ENCODE assay signal across 15 cellular contexts in the genomic region with DNA sequence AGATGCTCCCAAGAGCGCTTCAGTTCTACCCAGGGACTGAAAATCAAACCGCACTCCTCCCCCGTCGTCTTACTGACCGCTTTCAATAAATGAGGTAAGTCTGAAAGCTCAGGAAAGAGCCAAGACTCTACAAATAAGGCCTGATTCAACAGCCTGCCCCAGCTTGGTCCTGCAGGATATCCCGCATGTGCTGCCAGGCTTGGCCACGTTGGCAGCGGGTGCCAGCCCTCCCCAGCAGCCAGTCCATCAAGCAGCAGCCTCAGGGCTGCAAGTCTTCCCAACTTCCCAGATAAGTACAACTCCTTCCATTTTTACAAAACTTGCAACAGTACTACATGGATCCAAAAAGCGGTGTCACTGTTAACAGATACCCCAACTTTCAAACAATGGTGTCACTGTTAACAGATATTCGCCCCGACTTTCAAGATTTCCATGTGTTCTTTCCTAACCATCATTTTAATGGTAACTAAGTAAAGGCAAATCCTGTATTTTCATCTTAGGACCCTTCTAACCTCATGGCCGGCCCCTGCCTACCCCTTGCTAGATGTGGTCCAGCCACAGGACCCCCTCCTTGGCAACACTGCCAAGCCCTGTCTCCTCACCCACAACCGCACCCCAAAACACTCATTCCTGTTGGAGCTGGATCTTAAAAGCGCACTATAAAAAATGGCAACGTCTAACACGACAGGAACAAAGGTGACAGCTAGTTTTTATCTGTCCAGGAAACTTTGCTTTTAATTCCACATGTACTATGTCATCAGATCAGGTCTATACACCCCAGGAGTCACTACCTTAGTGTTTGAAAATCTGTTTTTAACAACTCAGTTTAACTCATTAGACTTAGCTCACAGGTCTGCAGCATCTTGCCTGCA. TPM values are rescaled to one million over a fixed set of nuclear protein-coding genes. Genes with fewer than 3 reads are reported as not detected.
DNase-seq lines count a peak whose midpoint lies in the region; ATAC-seq, FAIRE-seq and TF ChIP-seq lines count a peak whose summit lies in the region.
"Had no signal": no experiment of that assay in that cellular context is flagged by ENCODE, and none has a peak within 500 bp of the region (broad histone marks: within the 10 kb centered on the region; RNA-seq: fewer than 3 reads in every experiment).

No MANE protein-coding gene starts in this region.

- peak; percentile 23 to 32; a peak in 2 of 4 replicates for TF ChIP-seq POLR2A in HepG2 (IDR thresholded peaks at IDR 0.05; ENCODE audit: insufficient read depth in 1 of 2, low read depth in 2 of 2, low read length in 2 of 2)

- no peaks in the 10 kb centered on the region for H3K27me3 Mint-ChIP-seq in MCF 10A (ENCODE audit: insufficient read depth, unreplicated experiment)
- no peaks in the 10 kb centered on the region for H3K27me3 Mint-ChIP-seq in activated T-helper 1 cell treated with anti-CD3 and anti-CD28 coated beads, Interleukin-12 subunit alpha, Interleukin-12 subunit beta, Interleukin-2, Interleukin-4 antibody, amounts not matched to agents 30 ng/mL and 10 ng/mL and 1 ng/mL, durations not matched to agents 14 hours and 24 hours and 36 hours (ENCODE audit: insufficient read depth)
- H3K27me3 Mint-ChIP-seq: B cell had no signal

- H3K4me1 Mint-ChIP-seq in MCF 10A (ENCODE audit: insufficient read depth, unreplicated experiment), result no peaks in the 10 kb centered on the region
- peaks cover 41% of the 10 kb centered on the region for H3K4me1 Mint-ChIP-seq in activated T-helper 1 cell treated with anti-CD3 and anti-CD28 coated beads, Interleukin-12 subunit alpha, Interleukin-12 subunit beta, Interleukin-2, Interleukin-4 antibody, amounts not matched to agents 30 ng/mL and 10 ng/mL and 1 ng/mL, durations not matched to agents 14 hours and 24 hours and 36 hours (ENCODE audit: low read depth)

- BruUV-seq in MCF 10A (replicated peaks; lab: Mats Ljungman, UMichigan) (no TSS peak), mammary epithelial cell (replicated peaks; lab: Mats Ljungman, UMichigan) (no TSS peak), HepG2 (replicated peaks; lab: Mats Ljungman, UMichigan) (no TSS peak)

- TF ChIP-seq RAD21 in HepG2 (CRISPR knock-in tag; IDR thresholded peaks at IDR 0.05), result no peak

- TF ChIP-seq CTCF in MCF 10A (IDR thresholded peaks at IDR 0.05; ENCODE audit: unreplicated experiment) (no peak), mammary epithelial cell (conservative IDR thresholded peaks at IDR 0.05 in 1 of 2, IDR thresholded peaks at IDR 0.05 in 1 of 2; ENCODE audit: extremely low read depth in 1 of 2, insufficient read depth in 1 of 2, low read depth in 1 of 2, low read length in 2 of 2) (no peak), HepG2 (CRISPR knock-in tag; IDR thresholded peaks at IDR 0.05) (no peak)

- H3K9ac ChIP-seq in mammary epithelial cell (ENCODE audit: insufficient read depth, low read length), result no peak overlapping the region
- H3K9ac ChIP-seq in HepG2 (ENCODE audit: insufficient read depth, low read depth, low read length), result no peak overlapping the region

- H3K4me2 ChIP-seq in mammary epithelial cell (ENCODE audit: insufficient read depth, low read depth, low read length) (no peak overlapping the region), HepG2 (ENCODE audit: low read depth, low read length) (peak overlapping the region; percentile 50; the same call in 1 of the 2 replicates)

- H3K36me3 ChIP-seq in mammary epithelial cell (ENCODE audit: insufficient read depth, low read length) (peaks cover 33% of the 10 kb centered on the region), HepG2 (replicated peaks in 1 of 2; ENCODE audit: control insufficient read depth in 1 of 2, insufficient read depth in 2 of 2, low read length in 2 of 2) (peaks cover 18 to 51% of the 10 kb centered on the region in 2 experiments)
- H3K36me3 ChIP-seq: breast epithelium had no signal

- POLR2A ChIA-PET in MCF 10A (lab: Yijun Ruan, JAX) (interaction anchor here (1.3 to 5.8 kb wide), 6 partner anchors 9 to 111 kb away, joined by 3 to 29 read pairs (median 5); no protein-coding TSS in a partner anchor), HepG2 (lab: Yijun Ruan, JAX) (interaction anchor here (0.8 to 1.6 kb wide), 5 partner anchors 31 to 76 kb away, joined by 3 to 5 read pairs (median 3); no protein-coding TSS in a partner anchor)

- H3K27ac Mint-ChIP-seq in MCF 10A (ENCODE audit: low read depth, unreplicated experiment), result peak overlapping the region; percentile 4
- peak overlapping the region; percentile 24 for H3K27ac Mint-ChIP-seq in activated T-helper 1 cell treated with anti-CD3 and anti-CD28 coated beads, Interleukin-12 subunit alpha, Interleukin-12 subunit beta, Interleukin-2, Interleukin-4 antibody, amounts not matched to agents 30 ng/mL and 10 ng/mL and 1 ng/mL, durations not matched to agents 14 hours and 24 hours and 36 hours

- H3K4me3 ChIP-seq in mammary epithelial cell (replicated peaks in 1 of 3; ENCODE audit: insufficient read depth in 1 of 3, low read depth in 2 of 3, low read length in 3 of 3) (no peak overlapping the region), HepG2 (replicated peaks in 1 of 3; ENCODE audit: insufficient read depth in 1 of 3, low read depth in 2 of 3, low read length in 3 of 3) (no peak overlapping the region)
- H3K4me3 ChIP-seq: breast epithelium, gastroesophageal sphincter, tibial artery had no signal

- TF ChIP-seq EP300 in HepG2 (IDR thresholded peaks at IDR 0.05; ENCODE audit: low read depth in 2 of 2, low read length in 2 of 2) (no peak), HepG2 (CRISPR knock-in tag; IDR thresholded peaks at IDR 0.05; ENCODE audit: borderline replicate concordance) (no peak)

- no peak for FAIRE-seq in HepG2 (lab: Jason Lieb, UNC)
- FAIRE-seq: islet of Langerhans had no signal

- in situ Hi-C loops in mammary epithelial cell (cut with MboI; ENCODE audit: low sequenced_read_pairs in 2 of 2), result loop anchor here (10.0 to 25.0 kb wide), 2 partner anchors 114 to 116 kb away; a partner anchor contains a TSS
- in situ Hi-C loops in HepG2 (cut with HindIII; ENCODE audit: extremely low pct_ligation_motif_present, low pct_unique_long_range_greater_than_20kb), result no loop called here

- CTCF ChIA-PET in MCF 10A (lab: Yijun Ruan, JAX) (interaction anchor here (0.9 to 7.5 kb wide), 10 partner anchors 9 to 110 kb away, joined by 4 to 54 read pairs (median 15); no protein-coding TSS in a partner anchor), mammary epithelial cell (lab: Charles Lee; ENCODE audit: low non-redundant PET) (no interaction called here), HepG2 (lab: Yijun Ruan, JAX; ENCODE audit: low intra/inter-chr PET ratio, low total read pairs) (interaction anchor here (3.1 kb wide), 1 partner anchor 111 kb away, joined by 30 read pairs; no protein-coding TSS in a partner anchor)

- peaks cover 70% of the 10 kb centered on the region for H3K36me3 Mint-ChIP-seq in MCF 10A (ENCODE audit: insufficient read depth, unreplicated experiment)
- H3K36me3 Mint-ChIP-seq in activated T-helper 1 cell treated with anti-CD3 and anti-CD28 coated beads, Interleukin-12 subunit alpha, Interleukin-12 subunit beta, Interleukin-2, Interleukin-4 antibody, amounts not matched to agents 30 ng/mL and 10 ng/mL and 1 ng/mL, durations not matched to agents 14 hours and 24 hours and 36 hours (ENCODE audit: low read depth), result peaks cover 32% of the 10 kb centered on the region

- intact Hi-C loops in MCF 10A (cut with micrococcal nuclease) (no loop called here), mammary epithelial cell (cut with micrococcal nuclease) (no loop called here), HepG2 (cut with micrococcal nuclease; ENCODE audit: unreplicated experiment) (no loop called here)
- intact Hi-C loops in activated T-helper 1 cell treated with anti-CD3 and anti-CD28 coated beads, Interleukin-12 subunit alpha, Interleukin-12 subunit beta, Interleukin-2, Interleukin-4 antibody, amounts not matched to agents 30 ng/mL and 10 ng/mL and 1 ng/mL, durations not matched to agents 14 hours and 24 hours and 36 hours (cut with micrococcal nuclease), result no loop called here

- H2AFZ ChIP-seq in mammary epithelial cell (ENCODE audit: low read depth, low read length) (no peak overlapping the region), HepG2 (ENCODE audit: low read length) (no peak overlapping the region)

- no peak overlapping the region for H3K4me3 Mint-ChIP-seq in MCF 10A (ENCODE audit: unreplicated experiment)
- no peak overlapping the region for H3K4me3 Mint-ChIP-seq in activated T-helper 1 cell treated with anti-CD3 and anti-CD28 coated beads, Interleukin-12 subunit alpha, Interleukin-12 subunit beta, Interleukin-2, Interleukin-4 antibody, amounts not matched to agents 30 ng/mL and 10 ng/mL and 1 ng/mL, durations not matched to agents 14 hours and 24 hours and 36 hours

- H3K27me3 ChIP-seq in mammary epithelial cell (ENCODE audit: insufficient read depth, low read length) (no peaks in the 10 kb centered on the region), HepG2 (ENCODE audit: control insufficient read depth in 1 of 2, insufficient read depth in 2 of 2, low read length in 2 of 2) (no peaks in the 10 kb centered on the region)
- H3K27me3 ChIP-seq: breast epithelium, gastroesophageal sphincter, tibial artery had no signal

- H3K9me3 ChIP-seq in mammary epithelial cell (replicated peaks; ENCODE audit: insufficient read depth, low read length) (no peaks in the 10 kb centered on the region), HepG2 (ENCODE audit: low read length) (no peaks in the 10 kb centered on the region)
- H3K9me3 ChIP-seq: breast epithelium, gastroesophageal sphincter, tibial artery had no signal

- DNase-seq in MCF 10A (ENCODE audit: unreplicated experiment), result no peak
- no peak for DNase-seq in mammary epithelial cell
- no peak for DNase-seq in activated T-helper 1 cell treated with anti-CD3 and anti-CD28 coated beads, Interleukin-12 subunit alpha, Interleukin-12 subunit beta, Interleukin-2, Interleukin-4 antibody, amounts not matched to agents 30 ng/mL and 10 ng/mL and 1 ng/mL, durations not matched to agents 14 hours and 24 hours and 36 hours (ENCODE audit: low spot score)
- no peak for DNase-seq in HepG2 (ENCODE audit: low spot score)
- no peak for DNase-seq in hepatic stellate cell (ENCODE audit: low spot score)
- no peak for DNase-seq in NCI-H1048 (lab: John Stamatoyannopoulos, UW)
- DNase-seq in iPS-NIHi11 (ENCODE audit: low spot score), result no peak
- DNase-seq: activated CD4-positive, CD25-positive, alpha-beta regulatory T cell had no signal

- dilution Hi-C loops in mammary epithelial cell (cut with HindIII; ENCODE audit: low sequenced_read_pairs), result no loop called here

- H4K20me1 ChIP-seq in mammary epithelial cell (ENCODE audit: insufficient read depth, low read length) (no peaks in the 10 kb centered on the region), HepG2 (ENCODE audit: insufficient read depth, low read length) (peaks cover 11% of the 10 kb centered on the region)

- 47% methylated on average over 16 of the region's 16 CpGs for WGBS in mammary epithelial cell (ENCODE audit: low coverage, missing lambda C conversion rate)
- WGBS in HepG2 (ENCODE audit: low lambda C conversion rate), result 93% methylated on average over 16 of the region's 16 CpGs

- no peak overlapping the region for H3K27ac ChIP-seq in mammary epithelial cell (ENCODE audit: insufficient read depth, low read depth, low read length)
- H3K27ac ChIP-seq in HepG2 (ENCODE audit: extremely low read length, insufficient read depth, low read length), result no peak overlapping the region
- H3K27ac ChIP-seq: breast epithelium, tibial artery had no signal

- H3K9me3 Mint-ChIP-seq in MCF 10A (ENCODE audit: unreplicated experiment), result no peaks in the 10 kb centered on the region
- no peaks in the 10 kb centered on the region for H3K9me3 Mint-ChIP-seq in activated T-helper 1 cell treated with anti-CD3 and anti-CD28 coated beads, Interleukin-12 subunit alpha, Interleukin-12 subunit beta, Interleukin-2, Interleukin-4 antibody, amounts not matched to agents 30 ng/mL and 10 ng/mL and 1 ng/mL, durations not matched to agents 14 hours and 24 hours and 36 hours

- H3K4me1 ChIP-seq in mammary epithelial cell (ENCODE audit: insufficient read depth, low read length) (peaks cover 39% of the 10 kb centered on the region), HepG2 (ENCODE audit: insufficient read depth, low read length) (peaks cover 32% of the 10 kb centered on the region)

- ATAC-seq in HepG2 (no peak), HG02763 (IDR thresholded peaks at IDR 0.05; ENCODE audit: unreplicated experiment) (no peak)
- ATAC-seq: gastroesophageal sphincter, SK-N-SH treated with all-trans-retinoic acid at 6 μM for 48 hours had no signal

- peaks cover 6% of the 10 kb centered on the region for H3K79me2 ChIP-seq in mammary epithelial cell (ENCODE audit: insufficient read depth, low read length)
- H3K79me2 ChIP-seq in HepG2 (ENCODE audit: insufficient read depth, low read length), result no peaks in the 10 kb centered on the region

RNA-seq across cellular contexts. Expression of a gene that starts 28.0 kb away (rescaled TPM):
- total RNA-seq in MCF 10A (2022) (36.8 and 40.7 TPM in 2 replicates), mammary epithelial cell (10 to 100 TPM; 38.7 to 53.2 TPM), HepG2 (2016; rRNA removed; fragmentation: Illumina TruSeq; extraction: Trizol) (75.1 and 77.0 TPM in 2 replicates)
- polyA plus RNA-seq in mammary epithelial cell (13.6 TPM), HepG2 (2011; rRNA removed) (72.6 and 75.0 TPM in 2 replicates)
- polyA minus RNA-seq in mammary epithelial cell, result 31.4 TPM
- 60.5 and 60.8 TPM in 2 replicates for total RNA-seq in activated T-helper 1 cell treated with anti-CD3 and anti-CD28 coated beads, Interleukin-12 subunit alpha, Interleukin-12 subunit beta, Interleukin-2, Interleukin-4 antibody, amounts not matched to agents 30 ng/mL and 10 ng/mL and 1 ng/mL, durations not matched to agents 14 hours and 24 hours and 36 hours
- 14.5 and 17.3 TPM in 2 replicates for total RNA-seq in HepG2 (2016; cell fraction: cytosol; rRNA removed; fragmentation: Illumina TruSeq; extraction: Trizol; ENCODE audit: low read depth)
- total RNA-seq in HepG2 (2016; cell fraction: insoluble cytoplasmic fraction; rRNA removed; fragmentation: Illumina TruSeq; extraction: Trizol), result 71.7 and 75.6 TPM in 2 replicates
- 32.1 and 34.1 TPM in 2 replicates for total RNA-seq in HepG2 (2016; cell fraction: membrane; rRNA removed; fragmentation: Illumina TruSeq; extraction: Trizol)
- total RNA-seq in HepG2 (2016; cell fraction: nucleus; rRNA removed; fragmentation: Illumina TruSeq; extraction: Trizol), result 86.6 and 98.5 TPM in 2 replicates
- polyA plus RNA-seq in HepG2 (2011; cell fraction: cytosol; rRNA removed), result 53.2 and 57.1 TPM in 2 replicates
- 292 and 297 TPM in 2 replicates for polyA plus RNA-seq in HepG2 (2011; cell fraction: nucleus; rRNA removed)
- 67.9 and 74.0 TPM in 2 replicates for polyA plus RNA-seq in HepG2 (2012)
- polyA plus RNA-seq in HepG2 (2016; cell fraction: cytosol; fragmentation: Illumina TruSeq; extraction: Trizol; ENCODE audit: low read depth), result 3.0 TPM in 2 replicates
- 61.5 and 65.9 TPM in 2 replicates for polyA plus RNA-seq in HepG2 (2016; cell fraction: insoluble cytoplasmic fraction; fragmentation: Illumina TruSeq; extraction: Trizol; ENCODE audit: low read depth)
- polyA plus RNA-seq in HepG2 (2016; cell fraction: membrane; fragmentation: Illumina TruSeq; extraction: Trizol; ENCODE audit: low read depth), result 10.9 and 11.6 TPM in 2 replicates
- 130 and 135 TPM in 2 replicates for polyA plus RNA-seq in HepG2 (2016; cell fraction: nucleus; fragmentation: Illumina TruSeq; extraction: Trizol; ENCODE audit: insufficient read depth, low read depth)
- polyA minus RNA-seq in HepG2 (2011; rRNA and poly(A)+ RNA removed; ENCODE audit: low replicate concordance), result 33.0 and 89.8 TPM in 2 replicates
- 30.7 and 35.0 TPM in 2 replicates for polyA minus RNA-seq in HepG2 (2011; cell fraction: cytosol; rRNA and poly(A)+ RNA removed)
- polyA minus RNA-seq in HepG2 (2011; cell fraction: nucleus; rRNA and poly(A)+ RNA removed), result 139 and 144 TPM in 2 replicates

RNA-seq across cellular contexts. Expression of a gene that starts 36.7 kb away (rescaled TPM):
- total RNA-seq in MCF 10A (2022) (10.8 and 12.8 TPM in 2 replicates), mammary epithelial cell (10 to 100 TPM in 1 of 2 donors, 1 to 10 TPM in 1; 8.1 to 11.7 TPM), HepG2 (2016; rRNA removed; fragmentation: Illumina TruSeq; extraction: Trizol) (20.0 and 21.1 TPM in 2 replicates)
- polyA plus RNA-seq in mammary epithelial cell (6.5 TPM), HepG2 (2011; rRNA removed) (14.2 and 14.8 TPM in 2 replicates)
- 1.9 TPM for polyA minus RNA-seq in mammary epithelial cell
- 5.7 and 5.8 TPM in 2 replicates for total RNA-seq in activated T-helper 1 cell treated with anti-CD3 and anti-CD28 coated beads, Interleukin-12 subunit alpha, Interleukin-12 subunit beta, Interleukin-2, Interleukin-4 antibody, amounts not matched to agents 30 ng/mL and 10 ng/mL and 1 ng/mL, durations not matched to agents 14 hours and 24 hours and 36 hours
- 13.3 and 17.7 TPM in 2 replicates for total RNA-seq in HepG2 (2016; cell fraction: cytosol; rRNA removed; fragmentation: Illumina TruSeq; extraction: Trizol; ENCODE audit: low read depth)
- 20.4 and 21.0 TPM in 2 replicates for total RNA-seq in HepG2 (2016; cell fraction: insoluble cytoplasmic fraction; rRNA removed; fragmentation: Illumina TruSeq; extraction: Trizol)
- total RNA-seq in HepG2 (2016; cell fraction: membrane; rRNA removed; fragmentation: Illumina TruSeq; extraction: Trizol), result 28.7 and 36.7 TPM in 2 replicates
- total RNA-seq in HepG2 (2016; cell fraction: nucleus; rRNA removed; fragmentation: Illumina TruSeq; extraction: Trizol), result 11.4 and 12.6 TPM in 2 replicates
- 9.0 and 11.8 TPM in 2 replicates for polyA plus RNA-seq in HepG2 (2011; cell fraction: cytosol; rRNA removed)
- 6.4 and 8.0 TPM in 2 replicates for polyA plus RNA-seq in HepG2 (2011; cell fraction: nucleus; rRNA removed)
- 12.4 and 13.3 TPM in 2 replicates for polyA plus RNA-seq in HepG2 (2012)
- polyA plus RNA-seq in HepG2 (2016; cell fraction: cytosol; fragmentation: Illumina TruSeq; extraction: Trizol; ENCODE audit: low read depth), result 13.1 and 14.7 TPM in 2 replicates
- 19.5 and 20.9 TPM in 2 replicates for polyA plus RNA-seq in HepG2 (2016; cell fraction: insoluble cytoplasmic fraction; fragmentation: Illumina TruSeq; extraction: Trizol; ENCODE audit: low read depth)
- polyA plus RNA-seq in HepG2 (2016; cell fraction: membrane; fragmentation: Illumina TruSeq; extraction: Trizol; ENCODE audit: low read depth), result 25.6 and 29.7 TPM in 2 replicates
- 21.4 and 23.1 TPM in 2 replicates for polyA plus RNA-seq in HepG2 (2016; cell fraction: nucleus; fragmentation: Illumina TruSeq; extraction: Trizol; ENCODE audit: insufficient read depth, low read depth)
- 4.7 and 6.4 TPM in 2 replicates for polyA minus RNA-seq in HepG2 (2011; rRNA and poly(A)+ RNA removed; ENCODE audit: low replicate concordance)
- 9.9 and 10.2 TPM in 2 replicates for polyA minus RNA-seq in HepG2 (2011; cell fraction: cytosol; rRNA and poly(A)+ RNA removed)
- polyA minus RNA-seq in HepG2 (2011; cell fraction: nucleus; rRNA and poly(A)+ RNA removed), result 5.2 and 6.1 TPM in 2 replicates

RNA-seq across cellular contexts. Expression of a gene that starts 39.6 kb away (rescaled TPM):
- total RNA-seq in MCF 10A (2022), result 31.6 and 36.4 TPM in 2 replicates
- 10 to 100 TPM; 34.5 to 43.2 TPM for total RNA-seq in mammary epithelial cell
- 29.7 TPM for polyA plus RNA-seq in mammary epithelial cell
- polyA minus RNA-seq in mammary epithelial cell, result 47.5 TPM
- 52.5 and 55.3 TPM in 2 replicates for total RNA-seq in activated T-helper 1 cell treated with anti-CD3 and anti-CD28 coated beads, Interleukin-12 subunit alpha, Interleukin-12 subunit beta, Interleukin-2, Interleukin-4 antibody, amounts not matched to agents 30 ng/mL and 10 ng/mL and 1 ng/mL, durations not matched to agents 14 hours and 24 hours and 36 hours
- total RNA-seq in HepG2 (2016; rRNA removed; fragmentation: Illumina TruSeq; extraction: Trizol), result 59.8 and 74.4 TPM in 2 replicates
- 17.8 and 18.7 TPM in 2 replicates for total RNA-seq in HepG2 (2016; cell fraction: cytosol; rRNA removed; fragmentation: Illumina TruSeq; extraction: Trizol; ENCODE audit: low read depth)
- total RNA-seq in HepG2 (2016; cell fraction: insoluble cytoplasmic fraction; rRNA removed; fragmentation: Illumina TruSeq; extraction: Trizol), result 60.3 and 68.0 TPM in 2 replicates
- total RNA-seq in HepG2 (2016; cell fraction: membrane; rRNA removed; fragmentation: Illumina TruSeq; extraction: Trizol), result 45.9 and 46.6 TPM in 2 replicates
- 35.6 and 42.8 TPM in 2 replicates for total RNA-seq in HepG2 (2016; cell fraction: nucleus; rRNA removed; fragmentation: Illumina TruSeq; extraction: Trizol)
- polyA plus RNA-seq in HepG2 (2011; rRNA removed), result 39.0 and 39.6 TPM in 2 replicates
- 39.6 and 40.7 TPM in 2 replicates for polyA plus RNA-seq in HepG2 (2011; cell fraction: cytosol; rRNA removed)
- polyA plus RNA-seq in HepG2 (2011; cell fraction: nucleus; rRNA removed), result 23.9 and 26.9 TPM in 2 replicates
- polyA plus RNA-seq in HepG2 (2012), result 36.8 and 46.0 TPM in 2 replicates
- 14.5 and 16.6 TPM in 2 replicates for polyA plus RNA-seq in HepG2 (2016; cell fraction: cytosol; fragmentation: Illumina TruSeq; extraction: Trizol; ENCODE audit: low read depth)
- polyA plus RNA-seq in HepG2 (2016; cell fraction: insoluble cytoplasmic fraction; fragmentation: Illumina TruSeq; extraction: Trizol; ENCODE audit: low read depth), result 66.0 and 70.4 TPM in 2 replicates
- 31.6 and 32.0 TPM in 2 replicates for polyA plus RNA-seq in HepG2 (2016; cell fraction: membrane; fragmentation: Illumina TruSeq; extraction: Trizol; ENCODE audit: low read depth)
- 58.8 and 62.9 TPM in 2 replicates for polyA plus RNA-seq in HepG2 (2016; cell fraction: nucleus; fragmentation: Illumina TruSeq; extraction: Trizol; ENCODE audit: insufficient read depth, low read depth)
- polyA minus RNA-seq in HepG2 (2011; rRNA and poly(A)+ RNA removed; ENCODE audit: low replicate concordance), result 30.6 and 61.9 TPM in 2 replicates
- polyA minus RNA-seq in HepG2 (2011; cell fraction: cytosol; rRNA and poly(A)+ RNA removed), result 28.5 and 31.3 TPM in 2 replicates
- 27.2 and 34.4 TPM in 2 replicates for polyA minus RNA-seq in HepG2 (2011; cell fraction: nucleus; rRNA and poly(A)+ RNA removed)

RNA-seq across cellular contexts. Expression of a gene that starts 54.2 kb away (rescaled TPM):
- total RNA-seq in MCF 10A (2022) (0.07 TPM in 1 of 2 replicates, not detected in the other), mammary epithelial cell (under 1 TPM; 0.33 to 0.67 TPM), HepG2 (2016; rRNA removed; fragmentation: Illumina TruSeq; extraction: Trizol) (33.6 and 110 TPM in 2 replicates)
- polyA plus RNA-seq in mammary epithelial cell (0.09 TPM), HepG2 (2011; rRNA removed) (191 and 280 TPM in 2 replicates)
- not detected for polyA minus RNA-seq in mammary epithelial cell
- total RNA-seq in activated T-helper 1 cell treated with anti-CD3 and anti-CD28 coated beads, Interleukin-12 subunit alpha, Interleukin-12 subunit beta, Interleukin-2, Interleukin-4 antibody, amounts not matched to agents 30 ng/mL and 10 ng/mL and 1 ng/mL, durations not matched to agents 14 hours and 24 hours and 36 hours, result 7.6 and 8.6 TPM in 2 replicates
- 27.1 and 27.6 TPM in 2 replicates for total RNA-seq in HepG2 (2016; cell fraction: cytosol; rRNA removed; fragmentation: Illumina TruSeq; extraction: Trizol; ENCODE audit: low read depth)
- 25.3 and 116 TPM in 2 replicates for total RNA-seq in HepG2 (2016; cell fraction: insoluble cytoplasmic fraction; rRNA removed; fragmentation: Illumina TruSeq; extraction: Trizol)
- 36.6 and 38.0 TPM in 2 replicates for total RNA-seq in HepG2 (2016; cell fraction: membrane; rRNA removed; fragmentation: Illumina TruSeq; extraction: Trizol)
- 145 and 168 TPM in 2 replicates for total RNA-seq in HepG2 (2016; cell fraction: nucleus; rRNA removed; fragmentation: Illumina TruSeq; extraction: Trizol)
- 57.2 and 94.5 TPM in 2 replicates for polyA plus RNA-seq in HepG2 (2011; cell fraction: cytosol; rRNA removed)
- 3,698 and 4,960 TPM in 2 replicates for polyA plus RNA-seq in HepG2 (2011; cell fraction: nucleus; rRNA removed)
- 173 and 220 TPM in 2 replicates for polyA plus RNA-seq in HepG2 (2012)
- 16.5 and 18.1 TPM in 2 replicates for polyA plus RNA-seq in HepG2 (2016; cell fraction: cytosol; fragmentation: Illumina TruSeq; extraction: Trizol; ENCODE audit: low read depth)
- 36.5 and 42.6 TPM in 2 replicates for polyA plus RNA-seq in HepG2 (2016; cell fraction: insoluble cytoplasmic fraction; fragmentation: Illumina TruSeq; extraction: Trizol; ENCODE audit: low read depth)
- 30.7 and 32.6 TPM in 2 replicates for polyA plus RNA-seq in HepG2 (2016; cell fraction: membrane; fragmentation: Illumina TruSeq; extraction: Trizol; ENCODE audit: low read depth)
- polyA plus RNA-seq in HepG2 (2016; cell fraction: nucleus; fragmentation: Illumina TruSeq; extraction: Trizol; ENCODE audit: insufficient read depth, low read depth), result 553 and 603 TPM in 2 replicates
- 0.07 and 195 TPM in 2 replicates for polyA minus RNA-seq in HepG2 (2011; rRNA and poly(A)+ RNA removed; ENCODE audit: low replicate concordance)
- 33.4 and 43.3 TPM in 2 replicates for polyA minus RNA-seq in HepG2 (2011; cell fraction: cytosol; rRNA and poly(A)+ RNA removed)
- 176 and 196 TPM in 2 replicates for polyA minus RNA-seq in HepG2 (2011; cell fraction: nucleus; rRNA and poly(A)+ RNA removed)
